23 cellular contexts compared by ENCODE assay signal in genomic region chr4:151599876-151600275, GRCh38.
"Had no signal": no experiment of that assay in that cellular context is flagged by ENCODE, and none has a peak within 500 bp of the region (broad histone marks: within the 10 kb centered on the region; RNA-seq: fewer than 3 reads in every experiment).

No MANE protein-coding gene starts in this region.

- DNase-seq: activated B cell treated with CpG ODN at 0.5 μM for 24 hours; activated CD4-positive, alpha-beta memory T cell treated with anti-CD3 and anti-CD28 coated beads for 36 hours; activated CD4-positive, alpha-beta T cell treated with anti-CD3 and anti-CD28 coated beads for 4 hours; activated CD8-positive, alpha-beta memory T cell treated with anti-CD3 and anti-CD28 coated beads, Interleukin-2, amount 10 ng/mL, durations not matched to agents 7 days and 5 days; amygdala; caudate nucleus; dorsolateral prefrontal cortex; endodermal cell; erythroblast; glutamatergic neuron; hypothalamus; left ventricle myocardium superior; mucosa of descending colon; naive B cell; stimulated activated CD8-positive, alpha-beta memory T cell treated with anti-CD3 and anti-CD28 coated beads, Interleukin-4, amount 100 ng/mL, for 48 hours; stimulated activated naive CD4-positive, alpha-beta T cell; T-cell; T-helper 9 cell; upper lobe of right lung had no signal

- H3K9ac ChIP-seq: neural progenitor cell had no signal

- H2AFZ ChIP-seq: neural progenitor cell had no signal

- H3K9me3 ChIP-seq: mucosa of descending colon, prostate gland, right atrium auricular region, upper lobe of right lung had no signal

- H3K27ac ChIP-seq: dorsolateral prefrontal cortex, neural progenitor cell, prostate gland, right atrium auricular region, upper lobe of right lung had no signal

- H3K4me1 ChIP-seq: neural progenitor cell, prostate gland, right atrium auricular region, upper lobe of right lung had no signal

- ATAC-seq: activated CD8-positive, alpha-beta memory T cell treated with anti-CD3 and anti-CD28 coated beads, Interleukin-2, amount 10 ng/mL, durations not matched to agents 7 days and 5 days; left ventricle myocardium superior; mucosa of descending colon; T-cell; upper lobe of right lung had no signal

- H3K27me3 ChIP-seq: dorsolateral prefrontal cortex, neural progenitor cell, right atrium auricular region, upper lobe of right lung had no signal

- FAIRE-seq: colon had no signal

- H3K4me3 ChIP-seq: dorsolateral prefrontal cortex, mucosa of descending colon, neural progenitor cell, prostate gland, right atrium auricular region, upper lobe of right lung had no signal

- H3K36me3 ChIP-seq: neural progenitor cell, prostate gland, right atrium auricular region, upper lobe of right lung had no signal

- H3K4me2 ChIP-seq: neural progenitor cell had no signal
